Comparison of ENCODE assay signal across 18 cellular contexts in the genomic region with DNA sequence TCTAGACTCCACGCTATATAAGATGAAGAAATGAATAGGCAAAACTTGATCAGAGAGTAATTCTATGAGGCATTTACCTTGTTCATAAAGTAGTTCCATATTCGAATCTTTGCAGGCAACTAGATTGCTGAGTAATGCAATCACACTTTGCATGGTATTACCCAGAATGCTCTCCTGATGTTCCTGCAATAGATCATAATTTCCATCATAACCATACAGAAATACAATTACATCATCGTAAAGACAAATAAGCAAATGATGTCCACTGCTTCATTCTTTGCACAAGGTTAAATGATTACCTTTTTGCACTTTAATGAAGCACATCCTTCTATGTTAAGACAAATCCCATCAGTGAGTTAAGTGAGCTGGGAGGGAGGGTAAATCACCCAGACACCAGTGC.
DNase-seq lines count a peak whose midpoint lies in the region; ATAC-seq, FAIRE-seq and TF ChIP-seq lines count a peak whose summit lies in the region.
"Had no signal": no experiment of that assay in that cellular context is flagged by ENCODE, and none has a peak within 500 bp of the region (broad histone marks: within the 10 kb centered on the region; RNA-seq: fewer than 3 reads in every experiment).

No MANE protein-coding gene starts in this region.

- no peak for TF ChIP-seq POLR2A in GM12892 (IDR thresholded peaks at IDR 0.05; ENCODE audit: low read depth, low read length)
- no peak for TF ChIP-seq POLR2A in H54 (IDR thresholded peaks at IDR 0.05; ENCODE audit: low read depth, low read length)
- no peak for TF ChIP-seq POLR2A in K562 (conservative IDR thresholded peaks at IDR 0.05)

- ATAC-seq in K562, result no peak
- ATAC-seq in mucosa of descending colon, result peak; percentile 41
- ATAC-seq in HG02852 (IDR thresholded peaks at IDR 0.05; ENCODE audit: unreplicated experiment), result no peak
- no peak for ATAC-seq in GM18868 (IDR thresholded peaks at IDR 0.05; ENCODE audit: unreplicated experiment)

- H3K27me3 ChIP-seq in K562 (ENCODE audit: control insufficient read depth in 2 of 2, insufficient read depth in 2 of 2, low read length in 2 of 2), result peaks cover 0 to 4% of the 10 kb centered on the region in 2 experiments; a peak in 1 of 5 replicates

- H3K4me3 ChIP-seq in K562, result no peak overlapping the region
- no peak overlapping the region for H3K4me3 ChIP-seq in mucosa of descending colon

- H3K36me3 ChIP-seq in K562 (ENCODE audit: control insufficient read depth, insufficient read depth, low read length) (no peaks in the 10 kb centered on the region), mucosa of descending colon (ENCODE audit: low read depth) (no peaks in the 10 kb centered on the region)

- no peaks in the 10 kb centered on the region for H3K4me1 ChIP-seq in K562 (replicated peaks in 1 of 2; ENCODE audit: control insufficient read depth in 2 of 2, insufficient read depth in 2 of 2, low read length in 2 of 2)
- no peaks in the 10 kb centered on the region for H3K4me1 ChIP-seq in mucosa of descending colon (ENCODE audit: low read depth)

- no peak for TF ChIP-seq EP300 in K562 (IDR thresholded peaks at IDR 0.05; ENCODE audit: low read length)

- FAIRE-seq in GM12892 (lab: Jason Lieb, UNC) (peak; percentile 73), H54 (lab: Jason Lieb, UNC) (peak; percentile 38), K562 (lab: Jason Lieb, UNC) (peak; percentile 40)
- FAIRE-seq: GM12891, GM19239 had no signal

- no peak overlapping the region for H3K27ac ChIP-seq in K562 (ENCODE audit: extremely low read depth, low read depth, low read length)

- H3K9me1 ChIP-seq in K562 (ENCODE audit: control insufficient read depth, insufficient read depth, low read length), result no peaks in the 10 kb centered on the region

- POLR2A ChIA-PET in K562 (lab: Yijun Ruan, JAX), result no interaction called here

- no peak overlapping the region for H3K9ac ChIP-seq in K562 (ENCODE audit: insufficient read depth in 1 of 2, low read depth in 2 of 2, low read length in 2 of 2)

- intact Hi-C loops in K562 (cut with micrococcal nuclease) (no loop called here), mucosa of descending colon (cut with DNase I, micrococcal nuclease) (no loop called here)

- no peak overlapping the region for H2AFZ ChIP-seq in K562 (ENCODE audit: low read depth, low read length)

- no peaks in the 10 kb centered on the region for H3K9me3 ChIP-seq in K562 (replicated peaks; ENCODE audit: control insufficient read depth, insufficient read depth, low read depth, low read length)
- no peaks in the 10 kb centered on the region for H3K9me3 ChIP-seq in mucosa of descending colon

- no peaks in the 10 kb centered on the region for H3K79me2 ChIP-seq in K562 (ENCODE audit: control insufficient read depth, insufficient read depth, low read length)

- in situ Hi-C loops in K562 (cut with MboI), result no loop called here

- 1% methylated on average over 3 of the region's 3 CpGs for WGBS in K562 (ENCODE audit: insufficient coverage, low coverage, missing lambda C conversion rate)

- TF ChIP-seq RAD21 in K562 (CRISPR knock-in tag; conservative IDR thresholded peaks at IDR 0.05 in 1 of 2, IDR thresholded peaks at IDR 0.05 in 1 of 2), result no peak

- no peaks in the 10 kb centered on the region for H4K20me1 ChIP-seq in K562 (replicated peaks; ENCODE audit: control insufficient read depth, insufficient read depth, low read length)

- H3K4me2 ChIP-seq in K562 (ENCODE audit: insufficient read depth, low read length), result no peak overlapping the region

- no peak for TF ChIP-seq CTCF in K562 (IDR thresholded peaks at IDR 0.05 in 2 of 3, conservative IDR thresholded peaks at IDR 0.05 in 1 of 3; ENCODE audit: insufficient read depth in 2 of 3, low read depth in 1 of 3, low read length in 3 of 3)
- no peak for TF ChIP-seq CTCF in mucosa of descending colon (IDR thresholded peaks at IDR 0.05)

- no peak for DNase-seq in GM12892 (ENCODE audit: insufficient read length)
- DNase-seq in H54 (ENCODE audit: insufficient read length, low spot score), result no peak
- DNase-seq in K562 (ENCODE audit: extremely low read depth in 1 of 4, low spot score in 3 of 4), result no peak
- DNase-seq in mucosa of descending colon, result no peak
- DNase-seq: C1 segment of cervical spinal cord; Calu3; CD4-positive, alpha-beta memory T cell; COR-L47; DMS153; DMS79 treated with DMSO at 0.1 percent for 48 hours; GF-D8; GOT3; H7; HCEC 1CT had no signal

- CTCF ChIA-PET in K562 (lab: Yijun Ruan, JAX; ENCODE audit: low intra/inter-chr PET ratio), result no interaction called here

- BruUV-seq in K562 (replicated peaks; lab: Mats Ljungman, UMichigan), result no TSS peak

TF ChIP-seq in K562, 482 proteins besides CTCF, POLR2A, EP300 and RAD21:
- TF ChIP-seq SETDB1 (IDR thresholded peaks at IDR 0.05; ENCODE audit: low read length) (no peak), ZNF316 (IDR thresholded peaks at IDR 0.05) (0 out of 2 replicates have a peak, but pooled peaks have one; percentile 5)
TF ChIP-seq in K562: peak in this region for 1.
